Comparison of ENCODE assay signal across 17 cellular contexts in genomic region chr2:144462266-144462665, GRCh38. TPM values are rescaled to one million over a fixed set of nuclear protein-coding genes. Genes with fewer than 3 reads are reported as not detected.
DNase-seq lines count a peak whose midpoint lies in the region; ATAC-seq and TF ChIP-seq lines count a peak whose summit lies in the region.
"Had no signal": no experiment of that assay in that cellular context is flagged by ENCODE, and none has a peak within 500 bp of the region (broad histone marks: within the 10 kb centered on the region; RNA-seq: fewer than 3 reads in every experiment).

No MANE protein-coding gene starts in this region.

- H3K4me3 ChIP-seq in dorsolateral prefrontal cortex (peak overlapping the region in 31 of 59 donors; percentile 1 to 61 (median 28)), tibial nerve (no peak overlapping the region)
- H3K4me3 ChIP-seq: ovary, PC-9 had no signal

- H3K4me3 Mint-ChIP-seq in natural killer cell: peak overlapping the region; percentile 71
- no peak overlapping the region for H3K4me3 Mint-ChIP-seq in activated T-helper 1 cell treated with anti-CD3 and anti-CD28 coated beads, Interleukin-12 subunit alpha, Interleukin-12 subunit beta, Interleukin-2, Interleukin-4 antibody, amounts not matched to agents 30 ng/mL and 10 ng/mL and 1 ng/mL, durations not matched to agents 14 hours and 24 hours and 36 hours
- H3K4me3 Mint-ChIP-seq: activated naive CD8-positive, alpha-beta T cell treated with anti-CD3 and anti-CD28 coated beads, Interleukin-2, amount 10 ng/mL, durations not matched to agents 7 days and 5 days; CD4-positive, CD25-positive, alpha-beta regulatory T cell; WTC11 had no signal

- H3K36me3 ChIP-seq in tibial nerve: no peaks in the 10 kb centered on the region
- H3K36me3 ChIP-seq: ovary had no signal

- peaks cover 7% of the 10 kb centered on the region for H3K36me3 Mint-ChIP-seq in natural killer cell
- H3K36me3 Mint-ChIP-seq in activated T-helper 1 cell treated with anti-CD3 and anti-CD28 coated beads, Interleukin-12 subunit alpha, Interleukin-12 subunit beta, Interleukin-2, Interleukin-4 antibody, amounts not matched to agents 30 ng/mL and 10 ng/mL and 1 ng/mL, durations not matched to agents 14 hours and 24 hours and 36 hours (ENCODE audit: low read depth): peaks cover 1% of the 10 kb centered on the region
- H3K36me3 Mint-ChIP-seq: activated naive CD8-positive, alpha-beta T cell treated with anti-CD3 and anti-CD28 coated beads, Interleukin-2, amount 10 ng/mL, durations not matched to agents 7 days and 5 days; CD4-positive, CD25-positive, alpha-beta regulatory T cell; WTC11 had no signal

- no peaks in the 10 kb centered on the region for H3K9me3 ChIP-seq in tibial nerve
- H3K9me3 ChIP-seq: ovary had no signal

- DNase-seq in NCI-H2107 treated with DMSO at 0.1 percent for 48 hours (lab: John Stamatoyannopoulos, UW; ENCODE audit: unreplicated experiment) (peak; percentile 46), NCI-H2107 (lab: John Stamatoyannopoulos, UW) (no peak), dorsolateral prefrontal cortex (no peak), natural killer cell (no peak), tibial nerve (ENCODE audit: low spot score in 2 of 2) (no peak), NAMALWA (ENCODE audit: low spot score) (no peak)
- DNase-seq in activated T-helper 1 cell treated with anti-CD3 and anti-CD28 coated beads, Interleukin-12 subunit alpha, Interleukin-12 subunit beta, Interleukin-2, Interleukin-4 antibody, amounts not matched to agents 30 ng/mL and 10 ng/mL and 1 ng/mL, durations not matched to agents 14 hours and 24 hours and 36 hours (ENCODE audit: low spot score): no peak
- DNase-seq in activated naive CD4-positive, alpha-beta T cell (lab: John Stamatoyannopoulos, UW): no peak
- DNase-seq: activated naive CD8-positive, alpha-beta T cell treated with anti-CD3 and anti-CD28 coated beads, Interleukin-2, amount 10 ng/mL, durations not matched to agents 7 days and 5 days; CD4-positive, CD25-positive, alpha-beta regulatory T cell; Kasumi-1; NCI-H524; ovary; PC-9; stimulated activated CD4-positive, alpha-beta T cell treated with anti-CD3 and anti-CD28 coated beads, Interleukin-12 subunit alpha, Interleukin-12 subunit beta, amount 100 ng/mL, for 4 hours had no signal

- H3K9me3 Mint-ChIP-seq in natural killer cell: no peaks in the 10 kb centered on the region
- no peaks in the 10 kb centered on the region for H3K9me3 Mint-ChIP-seq in activated T-helper 1 cell treated with anti-CD3 and anti-CD28 coated beads, Interleukin-12 subunit alpha, Interleukin-12 subunit beta, Interleukin-2, Interleukin-4 antibody, amounts not matched to agents 30 ng/mL and 10 ng/mL and 1 ng/mL, durations not matched to agents 14 hours and 24 hours and 36 hours
- H3K9me3 Mint-ChIP-seq: activated naive CD8-positive, alpha-beta T cell treated with anti-CD3 and anti-CD28 coated beads, Interleukin-2, amount 10 ng/mL, durations not matched to agents 7 days and 5 days; CD4-positive, CD25-positive, alpha-beta regulatory T cell; WTC11 had no signal

- TF ChIP-seq CTCF in dorsolateral prefrontal cortex (IDR thresholded peaks at IDR 0.05 in 54 of 56, conservative IDR thresholded peaks at IDR 0.05 in 2 of 56; ENCODE audit: low read depth in 1 of 56, partially characterized antibody in 56 of 56): no peak
- no peak for TF ChIP-seq CTCF in natural killer cell (IDR thresholded peaks at IDR 0.05)
- no peak for TF ChIP-seq CTCF in tibial nerve (IDR thresholded peaks at IDR 0.05)

- 35 to 49% methylated on average over 6 of the region's 6 CpGs for WGBS in tibial nerve, 2 donors

- H3K27ac ChIP-seq in dorsolateral prefrontal cortex: peak overlapping the region; percentile 69 to 99 (median 97)
- peak overlapping the region; percentile 49 to 90 (median 76) for H3K27ac ChIP-seq in tibial nerve
- H3K27ac ChIP-seq: 22Rv1, ovary, PC-9 had no signal

- no peak for TF ChIP-seq POLR2A in tibial nerve (IDR thresholded peaks at IDR 0.05)

- H3K4me1 Mint-ChIP-seq in natural killer cell: peaks cover 86 to 91% of the 10 kb centered on the region in 2 donors
- peaks cover 24% of the 10 kb centered on the region for H3K4me1 Mint-ChIP-seq in activated T-helper 1 cell treated with anti-CD3 and anti-CD28 coated beads, Interleukin-12 subunit alpha, Interleukin-12 subunit beta, Interleukin-2, Interleukin-4 antibody, amounts not matched to agents 30 ng/mL and 10 ng/mL and 1 ng/mL, durations not matched to agents 14 hours and 24 hours and 36 hours (ENCODE audit: low read depth)

- H3K27me3 ChIP-seq in dorsolateral prefrontal cortex (no peaks in the 10 kb centered on the region), tibial nerve (no peaks in the 10 kb centered on the region)
- H3K27me3 ChIP-seq: ovary had no signal

- no peak for TF ChIP-seq EP300 in tibial nerve (IDR thresholded peaks at IDR 0.05)

- ATAC-seq in natural killer cell: no peak
- ATAC-seq: WTC11 had no signal

- H3K27me3 Mint-ChIP-seq in natural killer cell (ENCODE audit: low read depth in 2 of 2): no peaks in the 10 kb centered on the region
- H3K27me3 Mint-ChIP-seq in activated T-helper 1 cell treated with anti-CD3 and anti-CD28 coated beads, Interleukin-12 subunit alpha, Interleukin-12 subunit beta, Interleukin-2, Interleukin-4 antibody, amounts not matched to agents 30 ng/mL and 10 ng/mL and 1 ng/mL, durations not matched to agents 14 hours and 24 hours and 36 hours (ENCODE audit: insufficient read depth): peaks cover 1% of the 10 kb centered on the region
- H3K27me3 Mint-ChIP-seq: activated naive CD8-positive, alpha-beta T cell treated with anti-CD3 and anti-CD28 coated beads, Interleukin-2, amount 10 ng/mL, durations not matched to agents 7 days and 5 days; CD4-positive, CD25-positive, alpha-beta regulatory T cell had no signal

- intact Hi-C loops in dorsolateral prefrontal cortex (cut with DNase I): loop anchor here in 1 of 2 donors (2.0 kb wide), 1 partner anchor 53 kb away; no protein-coding TSS in a partner anchor
- intact Hi-C loops in natural killer cell (cut with micrococcal nuclease): no loop called here
- intact Hi-C loops in activated T-helper 1 cell treated with anti-CD3 and anti-CD28 coated beads, Interleukin-12 subunit alpha, Interleukin-12 subunit beta, Interleukin-2, Interleukin-4 antibody, amounts not matched to agents 30 ng/mL and 10 ng/mL and 1 ng/mL, durations not matched to agents 14 hours and 24 hours and 36 hours (cut with micrococcal nuclease): no loop called here

- peak overlapping the region in 1 of 2 donors; percentile 86 for H3K27ac Mint-ChIP-seq in natural killer cell
- H3K27ac Mint-ChIP-seq in activated T-helper 1 cell treated with anti-CD3 and anti-CD28 coated beads, Interleukin-12 subunit alpha, Interleukin-12 subunit beta, Interleukin-2, Interleukin-4 antibody, amounts not matched to agents 30 ng/mL and 10 ng/mL and 1 ng/mL, durations not matched to agents 14 hours and 24 hours and 36 hours: no peak overlapping the region
- H3K27ac Mint-ChIP-seq: activated naive CD8-positive, alpha-beta T cell treated with anti-CD3 and anti-CD28 coated beads, Interleukin-2, amount 10 ng/mL, durations not matched to agents 7 days and 5 days; CD4-positive, CD25-positive, alpha-beta regulatory T cell; WTC11 had no signal

- H3K4me1 ChIP-seq in tibial nerve: peaks cover 0 to 93% (median 27%) of the 10 kb centered on the region in 4 donors

RNA-seq across cellular contexts. Expression of gene ZEB2, which starts 57.7 kb away (rescaled TPM):
- total RNA-seq in dorsolateral prefrontal cortex (100 to 1,000 TPM; 160 to 942 (median 318) TPM), natural killer cell (1,000 to 10,000 TPM in 1 of 3 donors, 100 to 1,000 TPM in 2; 718 to 1,143 (median 944) TPM), tibial nerve (100 to 1,000 TPM; 148 to 290 (median 218) TPM)
- total RNA-seq in activated T-helper 1 cell treated with anti-CD3 and anti-CD28 coated beads, Interleukin-12 subunit alpha, Interleukin-12 subunit beta, Interleukin-2, Interleukin-4 antibody, amounts not matched to agents 30 ng/mL and 10 ng/mL and 1 ng/mL, durations not matched to agents 14 hours and 24 hours and 36 hours: 25.1 and 27.8 TPM in 2 replicates

Comparison
In these comparisons a context has a peak if more than half of its experiments do, and no peak if none do; other contexts are left out.
1. H3K4me3 ChIP-seq: peak in dorsolateral prefrontal cortex (31 of 59); none in tibial nerve (0 of 4).